Comparison of ENCODE assay signal across 18 cellular contexts in the genomic region with DNA sequence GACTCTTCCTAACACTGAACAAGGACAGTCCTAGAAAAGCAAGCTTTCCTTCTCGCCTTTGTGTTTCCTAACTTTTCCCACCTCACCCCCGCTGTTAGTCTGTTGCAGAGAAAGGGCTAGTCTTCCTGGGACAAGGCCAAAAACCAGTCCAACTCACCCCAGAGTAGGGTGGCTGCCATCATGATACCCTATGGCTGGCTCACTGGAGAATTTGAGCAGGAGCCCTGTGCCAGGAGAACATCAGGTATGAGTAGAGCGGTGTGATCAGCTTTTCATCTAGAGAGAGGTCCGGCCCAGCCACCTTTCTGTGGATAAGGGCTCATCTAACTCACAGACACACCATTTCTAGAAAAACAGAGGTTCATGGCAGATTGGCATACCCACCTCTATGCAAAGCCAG. TPM values are rescaled to one million over a fixed set of nuclear protein-coding genes. Genes with fewer than 3 reads are reported as not detected.
DNase-seq lines count a peak whose midpoint lies in the region; ATAC-seq, FAIRE-seq and TF ChIP-seq lines count a peak whose summit lies in the region.
"Had no signal": no experiment of that assay in that cellular context is flagged by ENCODE, and none has a peak within 500 bp of the region (broad histone marks: within the 10 kb centered on the region; RNA-seq: fewer than 3 reads in every experiment).

No MANE protein-coding gene starts in this region.

- peak; percentile 43 for DNase-seq in RWPE2 (ENCODE audit: low spot score)
- peak; percentile 0 for DNase-seq in germinal center (ENCODE audit: low spot score)
- no peak for DNase-seq in pancreas
- DNase-seq in ureter (ENCODE audit: low spot score) = peak; percentile 38
- no peak for DNase-seq in NCI-H128 (lab: John Stamatoyannopoulos, UW; ENCODE audit: unreplicated experiment)
- no peak for DNase-seq in GOT3 (lab: John Stamatoyannopoulos, UW)
- DNase-seq: activated CD4-positive, alpha-beta T cell treated with anti-CD3 and anti-CD28 coated beads for 36 hours; activated effector memory CD4-positive, alpha-beta T cell treated with anti-CD3 and anti-CD28 coated beads, Interleukin-2, amount 50 U/mL, for 16 hours; Kasumi-1; NCI-H1092; NCI-H2081 treated with DMSO at 0.1 percent for 48 hours; NCI-H524 treated with DMSO at 0.1 percent for 48 hours; posterior cingulate gyrus; SW 1271; testis had no signal

- H3K27ac ChIP-seq in RWPE2 (ENCODE audit: poor library complexity, severe bottlenecking) (no peak overlapping the region), pancreas (peak overlapping the region; percentile 25 to 74 (median 50))
- H3K27ac ChIP-seq: RWPE1 had no signal

- intact Hi-C loops in pancreas (cut with DNase I) = no loop called here

- H3K27me3 ChIP-seq in RWPE2 (ENCODE audit: insufficient read depth, poor library complexity, severe bottlenecking) (no peaks in the 10 kb centered on the region), pancreas (no peaks in the 10 kb centered on the region)
- H3K27me3 ChIP-seq: testis had no signal

- H3K4me3 ChIP-seq in RWPE2 (ENCODE audit: severe bottlenecking) (no peak overlapping the region), pancreas (no peak overlapping the region)
- H3K4me3 ChIP-seq: testis had no signal

- no peaks in the 10 kb centered on the region for H3K36me3 ChIP-seq in RWPE2 (ENCODE audit: low read depth)
- no peaks in the 10 kb centered on the region for H3K36me3 ChIP-seq in pancreas

- H3K9me3 ChIP-seq in RWPE2 (ENCODE audit: severe bottlenecking) = no peaks in the 10 kb centered on the region
- no peaks in the 10 kb centered on the region for H3K9me3 ChIP-seq in pancreas
- H3K9me3 ChIP-seq: testis had no signal

- TF ChIP-seq CTCF in RWPE2 (IDR thresholded peaks at IDR 0.05; ENCODE audit: poor library complexity, severe bottlenecking) (no peak), pancreas (IDR thresholded peaks at IDR 0.05) (no peak)

- no peak for FAIRE-seq in pancreas (lab: Jason Lieb, UNC)
- FAIRE-seq: TTC549 had no signal

- H3K4me1 ChIP-seq in RWPE2 (ENCODE audit: insufficient read depth, poor library complexity, severe bottlenecking) (peaks cover 2% of the 10 kb centered on the region), pancreas (peaks cover 32 to 36% (median 34%) of the 10 kb centered on the region in 3 donors)

- no peak for ATAC-seq in RWPE2 (ENCODE audit: low read depth)
- ATAC-seq in pancreas = no peak
- ATAC-seq in GM21825 (IDR thresholded peaks at IDR 0.05; ENCODE audit: unreplicated experiment) = no peak
- ATAC-seq: activated CD4-positive, alpha-beta T cell treated with anti-CD3 and anti-CD28 coated beads for 36 hours had no signal

- WGBS in pancreas, 2 donors = 77 to 89% methylated on average over 4 of the region's 4 CpGs

RNA-seq across cellular contexts. Expression of a gene that starts 16.7 kb away (rescaled TPM):
- 100 to 1,000 TPM; 121 to 310 (median 212) TPM for total RNA-seq in pancreas
- 100 to 1,000 TPM in 1 of 2 donors, 10 to 100 TPM in 1; 63.7 to 150 TPM for polyA plus RNA-seq in pancreas
- 393 TPM for total RNA-seq in ureter

Comparison
In these comparisons a context has a peak if more than half of its experiments do, and no peak if none do; other contexts are left out.
1. DNase-seq: peak in RWPE2 (single experiment), germinal center (single experiment) and ureter (single experiment); none in pancreas (0 of 6), NCI-H128 (single experiment) and GOT3 (single experiment).